ENCODE assay signal across 15 cellular contexts in genomic region chr20:14715400-14715799, GRCh38.
"Had no signal": no experiment of that assay in that cellular context is flagged by ENCODE, and none has a peak within 500 bp of the region (broad histone marks: within the 10 kb centered on the region; RNA-seq: fewer than 3 reads in every experiment).

No MANE protein-coding gene starts in this region.

- H3K4me3 ChIP-seq: breast epithelium, tibial nerve, vagina had no signal

- ATAC-seq: activated T-helper 17 cell treated with anti-CD3 and anti-CD28 coated beads, Interleukin-2, amount 50 U/mL, for 72 hours; left cardiac atrium had no signal

- H3K27ac ChIP-seq: breast epithelium, tibial nerve, vagina had no signal

- H3K9me3 ChIP-seq: breast epithelium, tibial nerve, vagina had no signal

- DNase-seq: activated CD4-positive, alpha-beta T cell treated with anti-CD3 and anti-CD28 coated beads, Interleukin-2, amount 50 U/mL, for 48 hours; activated naive CD4-positive, alpha-beta T cell treated with Interleukin-2 at 50 U/mL for 16 hours; anterior cingulate cortex; dermis blood vessel endothelial cell; hippocampal formation; left cardiac atrium; naive B cell; occipital lobe; stimulated activated CD4-positive, alpha-beta T cell treated with anti-CD3 and anti-CD28 coated beads, Interleukin-4, amount 100 ng/mL, for 1 hour; stimulated activated naive CD4-positive, alpha-beta T cell; T-helper 1 cell had no signal

- H3K27me3 ChIP-seq: breast epithelium, tibial nerve, vagina had no signal

- H3K36me3 ChIP-seq: breast epithelium, tibial nerve, vagina had no signal

- H3K4me1 ChIP-seq: breast epithelium had no signal
